Comparison of ENCODE assay signal across 34 cellular contexts in genomic region chr16:51107742-51108141, GRCh38. TPM values are rescaled to one million over a fixed set of nuclear protein-coding genes. Genes with fewer than 3 reads are reported as not detected.
"Had no signal": no experiment of that assay in that cellular context is flagged by ENCODE, and none has a peak within 500 bp of the region (broad histone marks: within the 10 kb centered on the region; RNA-seq: fewer than 3 reads in every experiment).

No MANE protein-coding gene starts in this region.

- H3K4me3 ChIP-seq: coronary artery, dorsolateral prefrontal cortex, heart left ventricle had no signal

- H3K27ac Mint-ChIP-seq: activated CD4-positive, alpha-beta memory T cell treated with anti-CD3 and anti-CD28 coated beads, Interleukin-2, amount 10 ng/mL, durations not matched to agents 7 days and 5 days; activated CD4-positive, alpha-beta T cell treated with anti-CD3 and anti-CD28 coated beads, Interleukin-2, amount 10 ng/mL, durations not matched to agents 7 days and 5 days; activated naive CD4-positive, alpha-beta T cell treated with anti-CD3 and anti-CD28 coated beads, Interleukin-2, amount 10 ng/mL, durations not matched to agents 7 days and 5 days; activated naive CD4-positive, alpha-beta T cell treated with anti-CD3 and anti-CD28 coated beads, Interleukin-2, amount 50 U/mL, for 72 hours; activated naive CD8-positive, alpha-beta T cell treated with anti-CD3 and anti-CD28 coated beads, Interleukin-2, amount 10 ng/mL, durations not matched to agents 7 days and 5 days; activated T-cell treated with anti-CD3 and anti-CD28 coated beads, Interleukin-2, amount 50 U/mL, for 24 hours; activated T-cell treated with anti-CD3 and anti-CD28 coated beads, Interleukin-2, amount 50 U/mL, for 72 hours; dendritic cell treated with granulocyte-macrophage colony-stimulating factor and Interleukin-4, amounts not matched to agents 40 ng/mL and 50 ng/mL, for 4 days; endodermal cell; WTC11 had no signal

- H3K4me1 Mint-ChIP-seq: activated CD4-positive, alpha-beta memory T cell treated with anti-CD3 and anti-CD28 coated beads, Interleukin-2, amount 10 ng/mL, durations not matched to agents 7 days and 5 days; activated CD4-positive, alpha-beta T cell treated with anti-CD3 and anti-CD28 coated beads, Interleukin-2, amount 10 ng/mL, durations not matched to agents 7 days and 5 days; activated naive CD4-positive, alpha-beta T cell treated with anti-CD3 and anti-CD28 coated beads, Interleukin-2, amount 10 ng/mL, durations not matched to agents 7 days and 5 days; activated naive CD8-positive, alpha-beta T cell treated with anti-CD3 and anti-CD28 coated beads, Interleukin-2, amount 10 ng/mL, durations not matched to agents 7 days and 5 days; central memory CD8-positive, alpha-beta T cell had no signal

- H3K36me3 ChIP-seq: brain microvascular endothelial cell, heart left ventricle had no signal

- H3K4me3 Mint-ChIP-seq: activated CD4-positive, alpha-beta memory T cell treated with anti-CD3 and anti-CD28 coated beads, Interleukin-2, amount 10 ng/mL, durations not matched to agents 7 days and 5 days; activated CD4-positive, alpha-beta T cell treated with anti-CD3 and anti-CD28 coated beads, Interleukin-2, amount 10 ng/mL, durations not matched to agents 7 days and 5 days; activated naive CD4-positive, alpha-beta T cell treated with anti-CD3 and anti-CD28 coated beads, Interleukin-2, amount 10 ng/mL, durations not matched to agents 7 days and 5 days; activated naive CD8-positive, alpha-beta T cell treated with anti-CD3 and anti-CD28 coated beads, Interleukin-2, amount 10 ng/mL, durations not matched to agents 7 days and 5 days; activated T-cell treated with anti-CD3 and anti-CD28 coated beads, Interleukin-2, amount 50 U/mL, for 24 hours; activated T-cell treated with anti-CD3 and anti-CD28 coated beads, Interleukin-2, amount 50 U/mL, for 72 hours; central memory CD8-positive, alpha-beta T cell; dendritic cell treated with granulocyte-macrophage colony-stimulating factor and Interleukin-4, amounts not matched to agents 40 ng/mL and 50 ng/mL, for 4 days; endodermal cell; WTC11 had no signal

- ATAC-seq: activated naive CD4-positive, alpha-beta T cell treated with anti-CD3 and anti-CD28 coated beads, Interleukin-2, amount 50 U/mL, for 72 hours; activated T-cell treated with anti-CD3 and anti-CD28 coated beads, Interleukin-2, amount 50 U/mL, for 72 hours; esophagus mucosa; heart left ventricle; WTC11 had no signal

- DNase-seq: activated CD4-positive, alpha-beta memory T cell treated with anti-CD3 and anti-CD28 coated beads, Interleukin-2, amount 10 ng/mL, durations not matched to agents 7 days and 5 days; activated CD4-positive, alpha-beta T cell treated with anti-CD3 and anti-CD28 coated beads for 1 hour; activated CD4-positive, alpha-beta T cell treated with anti-CD3 and anti-CD28 coated beads for 4 hours; activated CD4-positive, alpha-beta T cell treated with anti-CD3 and anti-CD28 coated beads, Interleukin-2, amount 10 ng/mL, durations not matched to agents 7 days and 5 days; activated CD4-positive, alpha-beta T cell treated with anti-CD3 and anti-CD28 coated beads, Interleukin-2, amount 50 U/mL, for 4 hours; activated CD8-positive, alpha-beta memory T cell treated with anti-CD3 and anti-CD28 coated beads, Interleukin-2, amount 50 U/mL, for 48 hours; activated gamma-delta T cell; activated naive CD4-positive, alpha-beta T cell; activated naive CD4-positive, alpha-beta T cell treated with anti-CD3 and anti-CD28 coated beads, Interleukin-2, amount 10 ng/mL, durations not matched to agents 7 days and 5 days; activated naive CD8-positive, alpha-beta T cell treated with anti-CD3 and anti-CD28 coated beads, Interleukin-2, amount 10 ng/mL, durations not matched to agents 7 days and 5 days; activated T-cell treated with anti-CD3 and anti-CD28 coated beads for 4 hours; activated T-cell treated with anti-CD3 and anti-CD28 coated beads, Interleukin-2, amount 50 U/mL, for 24 hours; activated T-cell treated with anti-CD3 and anti-CD28 coated beads, Interleukin-2, amount 50 U/mL, for 72 hours; amniotic stem cell; anterior cingulate cortex; brain microvascular endothelial cell; dorsolateral prefrontal cortex; effector memory CD4-positive, alpha-beta T cell; endodermal cell; foreskin fibroblast; heart left ventricle; T-helper 2 cell had no signal

- H3K27ac ChIP-seq: brain microvascular endothelial cell, coronary artery, dorsolateral prefrontal cortex, heart left ventricle, VCaP had no signal

- FAIRE-seq: astrocyte, bronchial epithelial cell, frontal cortex, TTC549 had no signal

- H3K36me3 Mint-ChIP-seq: activated naive CD4-positive, alpha-beta T cell treated with anti-CD3 and anti-CD28 coated beads, Interleukin-2, amount 10 ng/mL, durations not matched to agents 7 days and 5 days; activated naive CD4-positive, alpha-beta T cell treated with anti-CD3 and anti-CD28 coated beads, Interleukin-2, amount 50 U/mL, for 72 hours; activated naive CD8-positive, alpha-beta T cell treated with anti-CD3 and anti-CD28 coated beads, Interleukin-2, amount 10 ng/mL, durations not matched to agents 7 days and 5 days had no signal

- H3K27me3 ChIP-seq: brain microvascular endothelial cell had no signal

- H3K9me3 Mint-ChIP-seq: activated CD4-positive, alpha-beta memory T cell treated with anti-CD3 and anti-CD28 coated beads, Interleukin-2, amount 10 ng/mL, durations not matched to agents 7 days and 5 days; activated naive CD4-positive, alpha-beta T cell treated with anti-CD3 and anti-CD28 coated beads, Interleukin-2, amount 10 ng/mL, durations not matched to agents 7 days and 5 days; dendritic cell treated with granulocyte-macrophage colony-stimulating factor and Interleukin-4, amounts not matched to agents 40 ng/mL and 50 ng/mL, for 4 days had no signal

RNA-seq across cellular contexts. Expression of gene SALL1, which starts 43.3 kb away (rescaled TPM):
- total RNA-seq: activated CD4-positive, alpha-beta memory T cell treated with anti-CD3 and anti-CD28 coated beads, Interleukin-2, amount 10 ng/mL, durations not matched to agents 7 days and 5 days; activated CD4-positive, alpha-beta T cell treated with anti-CD3 and anti-CD28 coated beads, Interleukin-2, amount 10 ng/mL, durations not matched to agents 7 days and 5 days; activated naive CD4-positive, alpha-beta T cell treated with anti-CD3 and anti-CD28 coated beads, Interleukin-2, amount 50 U/mL, for 72 hours; activated naive CD8-positive, alpha-beta T cell treated with anti-CD3 and anti-CD28 coated beads, Interleukin-2, amount 10 ng/mL, durations not matched to agents 7 days and 5 days; activated T-cell treated with anti-CD3 and anti-CD28 coated beads, Interleukin-2, amount 50 U/mL, for 72 hours; bronchial epithelial cell; esophagus mucosa; T-helper 1 cell treated with Interleukin-12 subunit alpha and Interleukin-12 subunit beta and Interleukin-4 antibody, amounts not matched to agents 30 ng/mL and 1 ng/mL, for 36 hours had no signal
